14 cellular contexts compared by ENCODE assay signal in genomic region chr3:16377847-16378302, GRCh38.
A peak's percentile ranks its signal among the peaks of the same experiment; 100 is the strongest.
DNase-seq lines count a peak whose midpoint lies in the region; TF ChIP-seq lines count a peak whose summit lies in the region.
"Had no signal": no experiment of that assay in that cellular context is flagged by ENCODE, and none has a peak within 500 bp of the region (broad histone marks: within the 10 kb centered on the region; RNA-seq: fewer than 3 reads in every experiment).

No MANE protein-coding gene starts in this region.

- H3K36me3 Mint-ChIP-seq in activated naive CD4-positive, alpha-beta T cell treated with anti-CD3 and anti-CD28 coated beads for 36 hours (ENCODE audit: low read depth): peaks cover 73% of the 10 kb centered on the region

- H3K27me3 Mint-ChIP-seq in activated naive CD4-positive, alpha-beta T cell treated with anti-CD3 and anti-CD28 coated beads for 36 hours (ENCODE audit: low read depth): no peaks in the 10 kb centered on the region

- no peaks in the 10 kb centered on the region for H3K27me3 ChIP-seq in OCI-LY1 (ENCODE audit: insufficient read depth, low read length)
- H3K27me3 ChIP-seq in spleen (replicated peaks in 1 of 7): no peaks in the 10 kb centered on the region
- H3K27me3 ChIP-seq in HAP-1 (ENCODE audit: low read depth): no peaks in the 10 kb centered on the region

- in situ Hi-C loops in HAP-1 (cut with MboI; ENCODE audit: low sequenced_read_pairs): no loop called here

- peaks cover 86% of the 10 kb centered on the region for H3K4me1 Mint-ChIP-seq in activated naive CD4-positive, alpha-beta T cell treated with anti-CD3 and anti-CD28 coated beads for 36 hours (ENCODE audit: low read depth)

- no peak overlapping the region for H2AFZ ChIP-seq in OCI-LY1 (ENCODE audit: low read length)

- H3K4me1 ChIP-seq in OCI-LY1 (ENCODE audit: insufficient read depth, low read length, severe bottlenecking) (peaks cover 100% of the 10 kb centered on the region), spleen (peaks cover 26 to 87% (median 55%) of the 10 kb centered on the region in 6 donors), HAP-1 (no peaks in the 10 kb centered on the region)

- POLR2A ChIA-PET in RWPE1 (lab: Yijun Ruan, JAX; ENCODE audit: low non-redundant PET): no interaction called here

- CTCF ChIA-PET in activated naive CD4-positive, alpha-beta T cell treated with anti-CD3 and anti-CD28 coated beads for 36 hours (lab: Charles Lee): interaction anchor here (0.9 to 1.4 kb wide), 3 partner anchors 87 to 134 kb away, joined by 3 to 4 read pairs (median 4); no protein-coding TSS in a partner anchor
- CTCF ChIA-PET in RWPE1 (lab: Yijun Ruan, JAX): no interaction called here

- peak; percentile 37; the same call in 1 of the 2 replicates for TF ChIP-seq CTCF in OCI-LY1 (IDR thresholded peaks at IDR 0.05; ENCODE audit: low read length)
- no peak for TF ChIP-seq CTCF in spleen (IDR thresholded peaks at IDR 0.05 in 8 of 11, conservative IDR thresholded peaks at IDR 0.05 in 3 of 11)
- TF ChIP-seq CTCF in RWPE1 (conservative IDR thresholded peaks at IDR 0.05; ENCODE audit: low read depth): no peak

- H3K4me3 Mint-ChIP-seq in activated naive CD4-positive, alpha-beta T cell treated with anti-CD3 and anti-CD28 coated beads for 36 hours: peak overlapping the region; percentile 36

- H3K9me2 ChIP-seq in OCI-LY1 (ENCODE audit: low read depth, low read length): no peaks in the 10 kb centered on the region

- H3K27ac ChIP-seq in OCI-LY1 (ENCODE audit: low read depth, low read length, poor library complexity, severe bottlenecking): peak overlapping the region; percentile 97
- peak overlapping the region in 7 of 8 donors; percentile 10 to 60 (median 46) for H3K27ac ChIP-seq in spleen
- no peak overlapping the region for H3K27ac ChIP-seq in RWPE1

- H3K9me3 Mint-ChIP-seq in activated naive CD4-positive, alpha-beta T cell treated with anti-CD3 and anti-CD28 coated beads for 36 hours: peaks cover 11% of the 10 kb centered on the region

- DNase-seq in activated naive CD4-positive, alpha-beta T cell treated with anti-CD3 and anti-CD28 coated beads for 36 hours: no peak
- DNase-seq in activated naive CD4-positive, alpha-beta T cell (lab: John Stamatoyannopoulos, UW): no peak
- peak; percentile 63 for DNase-seq in cerebellum (ENCODE audit: low spot score)
- no peak for DNase-seq in spleen
- DNase-seq in RWPE1 (ENCODE audit: low spot score): no peak
- DNase-seq in UCSD-AML1 (lab: John Stamatoyannopoulos, UW; ENCODE audit: unreplicated experiment): no peak
- DNase-seq in HAP-1 (ENCODE audit: low spot score in 2 of 2): no peak
- DNase-seq: activated CD4-positive, alpha-beta T cell treated with anti-CD3 and anti-CD28 coated beads for 4 hours; effector CD8-positive, alpha-beta T cell; EL; NCI-H226; SIG-M5; stimulated activated CD4-positive, alpha-beta T cell treated with anti-CD3 and anti-CD28 coated beads, Interleukin-15, amount 100 ng/mL, for 24 hours had no signal

- peak overlapping the region; percentile 85 for H3K27ac Mint-ChIP-seq in activated naive CD4-positive, alpha-beta T cell treated with anti-CD3 and anti-CD28 coated beads for 36 hours

- H3K36me3 ChIP-seq in OCI-LY1 (ENCODE audit: insufficient read depth, low read length) (peaks cover 86% of the 10 kb centered on the region), spleen (peaks cover 0 to 28% (median 0%) of the 10 kb centered on the region in 6 donors), HAP-1 (replicated peaks) (no peaks in the 10 kb centered on the region)

- WGBS in spleen, 5 donors: 79 to 85% (median 83%) methylated on average over 15 of the region's 15 CpGs

- H4K20me1 ChIP-seq in OCI-LY1 (ENCODE audit: insufficient read depth, low read length): no peaks in the 10 kb centered on the region

- peaks cover 19% of the 10 kb centered on the region for H3F3A ChIP-seq in OCI-LY1 (ENCODE audit: insufficient read depth, low read length)

- no peaks in the 10 kb centered on the region for H3K9me3 ChIP-seq in OCI-LY1 (ENCODE audit: low read length)
- H3K9me3 ChIP-seq in spleen: peaks cover 0 to 14% (median 0%) of the 10 kb centered on the region in 8 donors
- no peaks in the 10 kb centered on the region for H3K9me3 ChIP-seq in HAP-1

- peaks cover 3% of the 10 kb centered on the region; the same call in 1 of the 2 replicates for H3K79me2 ChIP-seq in OCI-LY1 (ENCODE audit: insufficient read depth, low read length)

- peak overlapping the region; percentile 47 for H3K4me2 ChIP-seq in OCI-LY1 (ENCODE audit: low read length)

- no peak for TF ChIP-seq POLR2A in spleen (IDR thresholded peaks at IDR 0.05)

- intact Hi-C loops in activated naive CD4-positive, alpha-beta T cell treated with anti-CD3 and anti-CD28 coated beads for 36 hours (cut with micrococcal nuclease): loop anchor here (1.0 to 10.0 kb wide), 6 partner anchors 39 to 1063 kb away; no protein-coding TSS in a partner anchor
- intact Hi-C loops in spleen (cut with DNase I; ENCODE audit: low total_unique reads): no loop called here

- H3K4me3 ChIP-seq in OCI-LY1 (ENCODE audit: low read depth, low read length, poor library complexity, severe bottlenecking): peak overlapping the region; percentile 33
- H3K4me3 ChIP-seq in spleen: no peak overlapping the region
- no peak overlapping the region for H3K4me3 ChIP-seq in HAP-1

- peak overlapping the region; percentile 59 for H3K9ac ChIP-seq in OCI-LY1 (ENCODE audit: low read length)
